In genomic region chr2:47003641-47004427, GRCh38 we compare ENCODE assay signal across 15 cellular contexts.
A peak's percentile ranks its signal among the peaks of the same experiment; 100 is the strongest.
DNase-seq lines count a peak whose midpoint lies in the region; ATAC-seq, FAIRE-seq and TF ChIP-seq lines count a peak whose summit lies in the region.
"Had no signal": no experiment of that assay in that cellular context is flagged by ENCODE, and none has a peak within 500 bp of the region (broad histone marks: within the 10 kb centered on the region; RNA-seq: fewer than 3 reads in every experiment).

No MANE protein-coding gene starts in this region.

- H3K79me2 ChIP-seq in ACC112 (ENCODE audit: control insufficient read depth, insufficient read depth, low read length, unreplicated experiment): no peaks in the 10 kb centered on the region
- no peaks in the 10 kb centered on the region for H3K79me2 ChIP-seq in K562 (ENCODE audit: control insufficient read depth, insufficient read depth, low read length)
- H3K79me2 ChIP-seq in neural progenitor cell (ENCODE audit: low read depth): no peaks in the 10 kb centered on the region
- H3K79me2 ChIP-seq: parathyroid adenoma had no signal

- H3K9me1 ChIP-seq in K562 (ENCODE audit: control insufficient read depth, insufficient read depth, low read length): no peaks in the 10 kb centered on the region

- CTCF ChIA-PET in K562 (lab: Yijun Ruan, JAX; ENCODE audit: low intra/inter-chr PET ratio): no interaction called here

- peaks cover 79% of the 10 kb centered on the region for H3K4me1 Mint-ChIP-seq in neural progenitor cell

- TF ChIP-seq POLR2A in H54 (IDR thresholded peaks at IDR 0.05; ENCODE audit: low read depth, low read length) (no peak), K562 (conservative IDR thresholded peaks at IDR 0.05) (no peak)

- TF ChIP-seq CTCF in K562 (IDR thresholded peaks at IDR 0.05 in 2 of 3, conservative IDR thresholded peaks at IDR 0.05 in 1 of 3; ENCODE audit: insufficient read depth in 2 of 3, low read depth in 1 of 3, low read length in 3 of 3) (0 out of 6 replicates have a peak, but pooled peaks of 1 of the 3 experiments have one; percentile 17), neural progenitor cell (IDR thresholded peaks at IDR 0.05) (no peak)

- H3K4me3 ChIP-seq in ACC112 (ENCODE audit: low read depth, low read length): no peak overlapping the region
- no peak overlapping the region for H3K4me3 ChIP-seq in K562
- H3K4me3 ChIP-seq in neural progenitor cell: no peak overlapping the region
- H3K4me3 ChIP-seq: GM12878, left lung had no signal

- 76% methylated on average over 11 of the region's 13 CpGs for WGBS in K562 (ENCODE audit: insufficient coverage, low coverage, missing lambda C conversion rate)

- no peak for TF ChIP-seq EP300 in K562 (IDR thresholded peaks at IDR 0.05; ENCODE audit: low read length)

- H4K20me1 ChIP-seq in K562 (replicated peaks; ENCODE audit: control insufficient read depth, insufficient read depth, low read length) (no peaks in the 10 kb centered on the region; the same call in 1 of the 2 replicates), neural progenitor cell (ENCODE audit: low read depth) (peaks cover 14% of the 10 kb centered on the region)

- peak overlapping the region; percentile 99 for H3K27ac Mint-ChIP-seq in neural progenitor cell

- in situ Hi-C loops in K562 (cut with MboI): no loop called here

- peaks cover 8% of the 10 kb centered on the region for H3K36me3 Mint-ChIP-seq in neural progenitor cell

- ATAC-seq in K562 (peak; percentile 82), HG02970 (IDR thresholded peaks at IDR 0.05; ENCODE audit: low FRiP score, unreplicated experiment) (no peak), GM21447 (IDR thresholded peaks at IDR 0.05; ENCODE audit: unreplicated experiment) (no peak)
- ATAC-seq: GM12878, left lung had no signal

- peaks cover 11% of the 10 kb centered on the region for H3K36me3 ChIP-seq in ACC112 (ENCODE audit: insufficient read depth, low read length)
- peaks cover 10% of the 10 kb centered on the region; the same call in 1 of the 3 replicates for H3K36me3 ChIP-seq in K562 (ENCODE audit: control insufficient read depth, insufficient read depth, low read length)
- no peaks in the 10 kb centered on the region for H3K36me3 ChIP-seq in neural progenitor cell

- intact Hi-C loops in K562 (cut with micrococcal nuclease): no loop called here

- H3K27ac ChIP-seq in ACC112 (ENCODE audit: low read depth, low read length) (peak overlapping the region; percentile 35), K562 (ENCODE audit: extremely low read depth, low read depth, low read length) (no peak overlapping the region), neural progenitor cell (no peak overlapping the region)
- H3K27ac ChIP-seq: left lung, parathyroid adenoma had no signal

- POLR2A ChIA-PET in K562 (lab: Yijun Ruan, JAX): interaction anchor here (0.6 to 1.0 kb wide), 2 partner anchors 302 to 326 kb away, joined by 3 read pairs; no protein-coding TSS in a partner anchor

- H2AFZ ChIP-seq in ACC112 (ENCODE audit: low read length, unreplicated experiment) (no peak overlapping the region), K562 (ENCODE audit: low read depth, low read length) (no peak overlapping the region), neural progenitor cell (replicated peaks) (no peak overlapping the region)
- H2AFZ ChIP-seq: parathyroid adenoma had no signal

- peaks cover 11% of the 10 kb centered on the region for H3K27me3 Mint-ChIP-seq in neural progenitor cell (ENCODE audit: insufficient read depth, low read depth)

- H3K4me2 ChIP-seq in K562 (ENCODE audit: insufficient read depth, low read length): no peak overlapping the region
- H3K4me2 ChIP-seq in neural progenitor cell: no peak overlapping the region

- TF ChIP-seq RAD21 in K562 (CRISPR knock-in tag; conservative IDR thresholded peaks at IDR 0.05 in 1 of 2, IDR thresholded peaks at IDR 0.05 in 1 of 2): 0 out of 4 replicates have a peak, but pooled peaks of 1 of the 2 experiments have one; percentile 9

- BruUV-seq in K562 (replicated peaks; lab: Mats Ljungman, UMichigan): no TSS peak

- H3K4me3 Mint-ChIP-seq in neural progenitor cell: peak overlapping the region; percentile 35
- H3K4me3 Mint-ChIP-seq: CD8-positive, alpha-beta memory T cell had no signal

- H3K4me1 ChIP-seq in ACC112 (ENCODE audit: control insufficient read depth, insufficient read depth, low read length, unreplicated experiment): peaks cover 23% of the 10 kb centered on the region
- H3K4me1 ChIP-seq in K562 (replicated peaks in 1 of 2; ENCODE audit: control insufficient read depth in 2 of 2, insufficient read depth in 2 of 2, low read length in 2 of 2): peaks cover 18 to 23% of the 10 kb centered on the region in 2 experiments; a peak in 4 of 5 replicates
- peaks cover 43% of the 10 kb centered on the region for H3K4me1 ChIP-seq in neural progenitor cell

- H3K27me3 ChIP-seq in ACC112 (ENCODE audit: insufficient read depth, low read length) (no peaks in the 10 kb centered on the region), K562 (ENCODE audit: control insufficient read depth in 2 of 2, insufficient read depth in 2 of 2, low read length in 2 of 2) (no peaks in the 10 kb centered on the region), neural progenitor cell (no peaks in the 10 kb centered on the region)
- H3K27me3 ChIP-seq: left lung had no signal

- no peaks in the 10 kb centered on the region for H3K9me3 ChIP-seq in K562 (replicated peaks; ENCODE audit: control insufficient read depth, insufficient read depth, low read depth, low read length)
- no peaks in the 10 kb centered on the region for H3K9me3 ChIP-seq in neural progenitor cell (ENCODE audit: low read depth)
- H3K9me3 ChIP-seq: left lung had no signal

- H3K9me3 Mint-ChIP-seq in neural progenitor cell: peaks cover 3% of the 10 kb centered on the region
- H3K9me3 Mint-ChIP-seq: CD8-positive, alpha-beta memory T cell had no signal

- DNase-seq in H54 (ENCODE audit: insufficient read length, low spot score) (peak; percentile 62), K562 (ENCODE audit: extremely low read depth in 1 of 4, low spot score in 3 of 4) (peak; percentile 61 to 73 (median 65)), neural progenitor cell (ENCODE audit: low spot score) (no peak), dedifferentiated amniotic fluid mesenchymal stem cell (ENCODE audit: extremely low spot score) (no peak)
- DNase-seq in stimulated activated CD4-positive, alpha-beta T cell treated with anti-CD3 and anti-CD28 coated beads, Interleukin-4, amount 100 ng/mL, for 4 hours: no peak
- DNase-seq: activated T-cell treated with anti-CD3 and anti-CD28 coated beads for 4 hours; CD8-positive, alpha-beta memory T cell; MV-4-11; NCI-H526 treated with DMSO at 0.1 percent for 48 hours had no signal

- H3K9ac ChIP-seq in K562 (ENCODE audit: insufficient read depth in 1 of 2, low read depth in 2 of 2, low read length in 2 of 2) (peak overlapping the region in 1 of 2 experiments; percentile 80; a peak in 2 of 4 replicates), neural progenitor cell (no peak overlapping the region)
- H3K9ac ChIP-seq: parathyroid adenoma had no signal

- FAIRE-seq in H54 (lab: Jason Lieb, UNC) (no peak), K562 (lab: Jason Lieb, UNC) (peak; percentile 29)
- FAIRE-seq: GM12878 had no signal

- peaks cover 17% of the 10 kb centered on the region for H3F3A ChIP-seq in neural progenitor cell (ENCODE audit: low read depth)

TF ChIP-seq in K562, 482 proteins besides CTCF, POLR2A, EP300 and RAD21 (continues in another document):
- TF ChIP-seq FOSL1 (tag; conservative IDR thresholded peaks at IDR 0.05): peak; percentile 77
- 0 out of 2 replicates have a peak, but pooled peaks have one; percentile 40 for TF ChIP-seq ZNF592 (IDR thresholded peaks at IDR 0.05)
- 0 out of 2 replicates have a peak, but pooled peaks have one; percentile 14 for TF ChIP-seq MAX (CRISPR knock-in tag; IDR thresholded peaks at IDR 0.05)
- TF ChIP-seq ATF3 (IDR thresholded peaks at IDR 0.05): peak; percentile 72
- TF ChIP-seq ATF3 (CRISPR knock-in tag; conservative IDR thresholded peaks at IDR 0.05): no peak

Comparison
In these comparisons a context has a peak if more than half of its experiments do, and no peak if none do; other contexts are left out.
1. DNase-seq: peak in H54 (single experiment) and K562 (4 of 4); none in neural progenitor cell (single experiment), stimulated activated CD4-positive, alpha-beta T cell treated with anti-CD3 and anti-CD28 coated beads, Interleukin-4, amount 100 ng/mL, for 4 hours (0 of 2) and dedifferentiated amniotic fluid mesenchymal stem cell (single experiment).